ENCODE assay signal across 13 cellular contexts in the genomic region with DNA sequence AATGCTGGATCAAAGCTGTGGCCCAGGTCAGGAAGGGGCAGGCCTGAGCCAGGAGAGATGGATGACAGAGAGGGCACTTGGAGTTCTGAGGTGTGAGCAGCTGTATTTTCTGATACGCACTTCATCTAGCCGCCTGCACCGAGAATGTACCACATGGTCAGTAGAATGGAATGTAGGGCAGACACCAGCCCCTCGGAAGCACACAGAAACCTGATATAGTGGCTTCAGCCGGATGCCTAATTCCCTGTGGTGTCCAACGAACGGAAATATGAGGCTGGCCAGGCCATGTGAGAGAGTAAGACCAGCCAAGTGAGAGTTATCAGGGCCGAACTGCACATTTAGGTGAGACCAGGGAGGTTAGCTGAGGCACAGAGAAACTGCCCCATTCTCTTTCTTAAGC. TPM values are rescaled to one million over a fixed set of nuclear protein-coding genes. Genes with fewer than 3 reads are reported as not detected.
DNase-seq lines count a peak whose midpoint lies in the region; ATAC-seq and TF ChIP-seq lines count a peak whose summit lies in the region.
"Had no signal": no experiment of that assay in that cellular context is flagged by ENCODE, and none has a peak within 500 bp of the region (broad histone marks: within the 10 kb centered on the region; RNA-seq: fewer than 3 reads in every experiment).

No MANE protein-coding gene starts in this region.

- H4K20me1 ChIP-seq in OCI-LY7 (ENCODE audit: insufficient read depth, low read length) = no peaks in the 10 kb centered on the region

- no peak for TF ChIP-seq CTCF in RWPE2 (IDR thresholded peaks at IDR 0.05; ENCODE audit: poor library complexity, severe bottlenecking)
- TF ChIP-seq CTCF in foreskin fibroblast (IDR thresholded peaks at IDR 0.05; ENCODE audit: low read depth, low read length) = no peak
- no peak for TF ChIP-seq CTCF in ovary (IDR thresholded peaks at IDR 0.05)
- no peak for TF ChIP-seq CTCF in lower leg skin (IDR thresholded peaks at IDR 0.05)
- TF ChIP-seq CTCF in OCI-LY7 (conservative IDR thresholded peaks at IDR 0.05; ENCODE audit: low read length) = no peak

- no peak for TF ChIP-seq EP300 in ovary (IDR thresholded peaks at IDR 0.05)

- no peaks in the 10 kb centered on the region for H3K79me2 ChIP-seq in OCI-LY7 (ENCODE audit: insufficient read depth, low read depth, low read length)

- DNase-seq in AG20443 (ENCODE audit: low spot score) (peak; percentile 78), RWPE2 (ENCODE audit: low spot score) (no peak), foreskin fibroblast (peak; percentile 73), ovary (peak; percentile 19 to 65 (median 34)), lower leg skin (ENCODE audit: low spot score in 2 of 2) (no peak), OCI-M1 (lab: John Stamatoyannopoulos, UW) (no peak), OCI-LY7 (ENCODE audit: low spot score) (no peak)
- no peak for DNase-seq in activated CD8-positive, alpha-beta memory T cell treated with anti-CD3 and anti-CD28 coated beads for 24 hours
- DNase-seq: amygdala; KBM-7; stimulated activated CD4-positive, alpha-beta T cell treated with anti-CD3 and anti-CD28 coated beads, Interleukin-12 subunit alpha, Interleukin-12 subunit beta, amount 100 ng/mL, for 4 hours; T-cell had no signal

- H3K9me3 ChIP-seq in RWPE2 (ENCODE audit: severe bottlenecking) (no peaks in the 10 kb centered on the region), ovary (no peaks in the 10 kb centered on the region), OCI-LY7 (ENCODE audit: low read length) (no peaks in the 10 kb centered on the region)

- H3K27ac ChIP-seq in RWPE2 (ENCODE audit: poor library complexity, severe bottlenecking) = no peak overlapping the region
- H3K27ac ChIP-seq in ovary = peak overlapping the region in 1 of 2 donors; percentile 43
- H3K27ac ChIP-seq in OCI-LY7 (ENCODE audit: low read depth, low read length, poor library complexity, severe bottlenecking) = no peak overlapping the region
- H3K27ac ChIP-seq: C4-2B had no signal

- H3K36me3 ChIP-seq in RWPE2 (ENCODE audit: low read depth) = no peaks in the 10 kb centered on the region
- H3K36me3 ChIP-seq in ovary = no peaks in the 10 kb centered on the region
- no peaks in the 10 kb centered on the region for H3K36me3 ChIP-seq in OCI-LY7 (ENCODE audit: insufficient read depth, low read length)

- H2AFZ ChIP-seq in OCI-LY7 (ENCODE audit: low read length) = no peak overlapping the region

- no peak for TF ChIP-seq POLR2A in ovary (IDR thresholded peaks at IDR 0.05)
- no peak for TF ChIP-seq POLR2A in lower leg skin (IDR thresholded peaks at IDR 0.05)

- H3K4me1 ChIP-seq in RWPE2 (ENCODE audit: insufficient read depth, poor library complexity, severe bottlenecking) (no peaks in the 10 kb centered on the region), ovary (ENCODE audit: insufficient read depth) (peaks cover 8% of the 10 kb centered on the region), OCI-LY7 (ENCODE audit: insufficient read depth, low read length, poor library complexity, severe bottlenecking) (no peaks in the 10 kb centered on the region)

- peak; percentile 82 for ATAC-seq in RWPE2 (ENCODE audit: low read depth)
- ATAC-seq: T-cell had no signal

- 8 to 30% (median 10%) methylated on average over 8 of the region's 8 CpGs for WGBS in ovary, 3 donors
- WGBS in lower leg skin, 2 donors = 60 to 70% methylated on average over 8 of the region's 8 CpGs

- CTCF ChIA-PET in OCI-LY7 (lab: Charles Lee; ENCODE audit: unreplicated experiment) = no interaction called here

- no TSS peak for BruUV-seq in OCI-LY7 (replicated peaks; lab: Mats Ljungman, UMichigan)

- intact Hi-C loops in ovary (cut with DNase I) (loop anchor here in 1 of 4 donors (10.0 kb wide), 1 partner anchor 48 kb away; the partner anchor contains the start of gene PLCE1), lower leg skin (cut with DNase I; ENCODE audit: low total_unique reads) (no loop called here), OCI-LY7 (cut with micrococcal nuclease; ENCODE audit: unreplicated experiment) (no loop called here)

- POLR2A ChIA-PET in OCI-LY7 (lab: Charles Lee) = no interaction called here

- H3K27me3 ChIP-seq in RWPE2 (ENCODE audit: insufficient read depth, poor library complexity, severe bottlenecking) = no peaks in the 10 kb centered on the region
- no peaks in the 10 kb centered on the region for H3K27me3 ChIP-seq in ovary

- H3K4me3 ChIP-seq in RWPE2 (ENCODE audit: severe bottlenecking) = no peak overlapping the region
- H3K4me3 ChIP-seq in foreskin fibroblast (ENCODE audit: low read depth in 1 of 2, low read length in 2 of 2) = no peak overlapping the region
- H3K4me3 ChIP-seq in ovary = no peak overlapping the region
- H3K4me3 ChIP-seq in lower leg skin (ENCODE audit: low read depth, poor library complexity, severe bottlenecking) = no peak overlapping the region
- H3K4me3 ChIP-seq in OCI-LY7 (ENCODE audit: low read depth, low read length, poor library complexity, severe bottlenecking) = no peak overlapping the region

- H3K9me2 ChIP-seq in OCI-LY7 (ENCODE audit: insufficient read depth, low read length) = no peaks in the 10 kb centered on the region

- no peak overlapping the region for H3K4me2 ChIP-seq in OCI-LY7 (ENCODE audit: low read length)

RNA-seq across cellular contexts. Expression of gene PLCE1, which starts 46.7 kb away (rescaled TPM):
- total RNA-seq in ovary (10 to 100 TPM in 2 of 7 donors, 1 to 10 TPM in 5; 2.5 to 15.3 (median 8.8) TPM), lower leg skin (1 to 10 TPM in 2 of 4 donors, under 1 TPM in 2; 0.25 to 2.7 (median 1.1) TPM), OCI-LY7 (2022) (not detected in 2 replicates)
- 1 to 10 TPM; 3.1 to 6.8 TPM for polyA plus RNA-seq in ovary
- 0.03 and 0.06 TPM in 2 replicates for total RNA-seq in OCI-LY7 (2014; rRNA removed; shearing (Covaris generic))

RNA-seq across cellular contexts. Expression of gene SLC35G1, which starts 53.3 kb away (rescaled TPM):
- total RNA-seq in ovary (10 to 100 TPM in 1 of 7 donors, 1 to 10 TPM in 6; 2.7 to 11.1 (median 8.4) TPM), lower leg skin (1 to 10 TPM; 2.6 to 6.2 (median 4.3) TPM), OCI-LY7 (2022) (6.0 and 6.9 TPM in 2 replicates)
- 1 to 10 TPM; 5.7 to 6.6 TPM for polyA plus RNA-seq in ovary
- 5.9 and 6.0 TPM in 2 replicates for total RNA-seq in OCI-LY7 (2014; rRNA removed; shearing (Covaris generic))

Comparison
In these comparisons a context has a peak if more than half of its experiments do, and no peak if none do; other contexts are left out.
1. DNase-seq: peak in AG20443 (single experiment), foreskin fibroblast (2 of 2) and ovary (5 of 5); none in RWPE2 (single experiment), lower leg skin (0 of 2), OCI-M1 (single experiment), activated CD8-positive, alpha-beta memory T cell treated with anti-CD3 and anti-CD28 coated beads for 24 hours (single experiment) and OCI-LY7 (single experiment).